Comparison of ENCODE assay signal across 8 cellular contexts in the genomic region with DNA sequence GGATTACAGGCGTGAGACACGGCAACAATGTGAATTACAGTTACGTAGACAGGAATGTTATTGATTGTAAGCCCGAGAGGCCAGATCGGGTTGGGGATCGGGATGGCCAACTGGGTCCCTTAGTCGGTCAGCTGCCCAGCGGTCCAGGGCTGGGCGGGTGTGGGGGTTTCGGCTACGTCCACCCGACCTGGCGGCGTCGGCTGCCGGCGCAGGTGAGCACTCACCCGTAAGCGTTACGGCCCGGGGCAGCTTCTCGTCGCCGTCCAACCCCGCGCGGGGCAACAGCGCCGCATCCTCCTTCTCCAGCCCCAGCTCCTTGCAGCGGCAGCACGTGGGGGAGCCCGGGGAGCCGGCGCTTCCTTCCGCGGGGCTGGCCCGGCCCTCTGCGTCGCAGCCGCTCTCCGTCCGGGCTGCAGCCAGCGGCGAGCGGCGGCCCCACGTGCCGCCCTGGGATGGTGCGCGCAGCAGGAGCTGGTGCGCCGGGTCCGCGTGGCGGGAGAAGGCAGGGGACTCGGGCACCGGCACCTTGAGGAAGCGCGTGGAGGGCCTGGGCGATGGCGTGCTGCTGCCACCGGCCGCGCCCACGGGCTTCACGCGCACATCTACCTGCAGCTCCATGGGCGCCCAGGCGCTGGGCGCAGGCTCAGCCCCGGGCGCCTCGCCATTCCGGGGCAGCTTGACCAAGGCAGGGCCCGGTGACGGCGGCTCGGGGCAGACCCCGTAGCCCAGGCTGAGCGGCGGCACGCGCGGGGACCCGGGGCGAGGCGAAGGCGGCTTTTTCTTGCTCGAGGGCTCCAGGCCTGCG. TPM values are rescaled to one million over a fixed set of nuclear protein-coding genes. Genes with fewer than 3 reads are reported as not detected.
A peak's percentile ranks its signal among the peaks of the same experiment; 100 is the strongest.
DNase-seq lines count a peak whose midpoint lies in the region; ATAC-seq and TF ChIP-seq lines count a peak whose summit lies in the region.

No MANE protein-coding gene starts in this region.

- dilution Hi-C loops in mammary epithelial cell (cut with HindIII; ENCODE audit: low sequenced_read_pairs) = loop anchor here (10.0 kb wide), 1 partner anchor 62 kb away; no protein-coding TSS in a partner anchor

- H3F3A ChIP-seq in MM.1S (ENCODE audit: insufficient read depth, low read length) = no peaks in the 10 kb centered on the region

- H3K27ac ChIP-seq in MM.1S (ENCODE audit: low read length) = no peak overlapping the region
- no peak overlapping the region for H3K27ac ChIP-seq in mammary epithelial cell (ENCODE audit: insufficient read depth, low read depth, low read length)
- H3K27ac ChIP-seq in lung (ENCODE audit: low read depth in 1 of 2, low read length in 1 of 2) = peak overlapping the region in 1 of 2 donors; percentile 14
- H3K27ac ChIP-seq in transverse colon = no peak overlapping the region
- H3K27ac ChIP-seq in CD4-positive, alpha-beta T cell (ENCODE audit: low read depth, low read length) = no peak overlapping the region

- TF ChIP-seq CTCF in MM.1S (IDR thresholded peaks at IDR 0.05; ENCODE audit: low read length) (no peak), mammary epithelial cell (conservative IDR thresholded peaks at IDR 0.05 in 1 of 2, IDR thresholded peaks at IDR 0.05 in 1 of 2; ENCODE audit: extremely low read depth in 1 of 2, insufficient read depth in 1 of 2, low read depth in 1 of 2, low read length in 2 of 2) (no peak), lung (IDR thresholded peaks at IDR 0.05; ENCODE audit: control extremely low read depth, extremely low read depth) (no peak), transverse colon (IDR thresholded peaks at IDR 0.05) (no peak)
- no peak for TF ChIP-seq CTCF in CD4-positive, alpha-beta T cell (IDR thresholded peaks at IDR 0.05)

- no peak overlapping the region for H3K27ac Mint-ChIP-seq in CD4-positive, alpha-beta T cell

- DNase-seq in AG20443 (ENCODE audit: low spot score) = peak; percentile 70
- DNase-seq in MM.1S = no peak
- peak; percentile 20 for DNase-seq in mammary epithelial cell
- DNase-seq in lung (ENCODE audit: low spot score) = no peak
- no peak for DNase-seq in transverse colon
- DNase-seq in CD4-positive, alpha-beta T cell = no peak
- DNase-seq in effector CD8-positive, alpha-beta T cell (lab: John Stamatoyannopoulos, UW) = no peak

- H3K4me1 Mint-ChIP-seq in CD4-positive, alpha-beta T cell (ENCODE audit: low read depth) = no peaks in the 10 kb centered on the region

- no peak for TF ChIP-seq EP300 in transverse colon (IDR thresholded peaks at IDR 0.05; ENCODE audit: low read depth)

- no peaks in the 10 kb centered on the region for H3K36me3 Mint-ChIP-seq in CD4-positive, alpha-beta T cell (ENCODE audit: low read depth)

- POLR2A ChIA-PET in CD4-positive, alpha-beta T cell (lab: Charles Lee) = no interaction called here

- ATAC-seq in GM19395 (IDR thresholded peaks at IDR 0.05; ENCODE audit: unreplicated experiment) (peak; percentile 22), lung (ENCODE audit: insufficient read depth, low FRiP score) (peak; percentile 32)
- no peak for ATAC-seq in CD4-positive, alpha-beta T cell (ENCODE audit: poor library complexity)

- H3K36me3 ChIP-seq in MM.1S (replicated peaks; ENCODE audit: insufficient read depth, low read length) (no peaks in the 10 kb centered on the region), mammary epithelial cell (ENCODE audit: insufficient read depth, low read length) (no peaks in the 10 kb centered on the region), lung (ENCODE audit: control insufficient read depth in 2 of 2, insufficient read depth in 2 of 2, low read length in 2 of 2) (no peaks in the 10 kb centered on the region), transverse colon (no peaks in the 10 kb centered on the region)

- H3K9ac ChIP-seq in MM.1S (ENCODE audit: low read length) = no peak overlapping the region
- no peak overlapping the region for H3K9ac ChIP-seq in mammary epithelial cell (ENCODE audit: insufficient read depth, low read length)

- no peak overlapping the region for H3K4me3 ChIP-seq in MM.1S (ENCODE audit: low read length)
- peak overlapping the region; percentile 22 to 49 (median 40) for H3K4me3 ChIP-seq in mammary epithelial cell (replicated peaks in 1 of 3; ENCODE audit: insufficient read depth in 1 of 3, low read depth in 2 of 3, low read length in 3 of 3)
- H3K4me3 ChIP-seq in lung = peak overlapping the region; percentile 21
- peak overlapping the region in 3 of 4 donors; percentile 2 to 45 (median 18) for H3K4me3 ChIP-seq in transverse colon

- no peak overlapping the region for H3K4me3 Mint-ChIP-seq in CD4-positive, alpha-beta T cell

- no TSS peak for BruUV-seq in mammary epithelial cell (replicated peaks; lab: Mats Ljungman, UMichigan)

- H3K4me1 ChIP-seq in MM.1S (ENCODE audit: low read length) = no peaks in the 10 kb centered on the region
- H3K4me1 ChIP-seq in mammary epithelial cell (ENCODE audit: insufficient read depth, low read length) = peaks cover 11% of the 10 kb centered on the region
- peaks cover 0 to 17% of the 10 kb centered on the region in 2 donors for H3K4me1 ChIP-seq in lung (ENCODE audit: control insufficient read depth in 2 of 2, insufficient read depth in 2 of 2, low read length in 2 of 2)
- peaks cover 5 to 24% (median 14%) of the 10 kb centered on the region in 4 donors for H3K4me1 ChIP-seq in transverse colon

- H3K9me3 ChIP-seq in MM.1S (replicated peaks; ENCODE audit: insufficient read depth, low read length) (no peaks in the 10 kb centered on the region), mammary epithelial cell (replicated peaks; ENCODE audit: insufficient read depth, low read length) (no peaks in the 10 kb centered on the region), lung (ENCODE audit: control insufficient read depth in 2 of 2, insufficient read depth in 1 of 2, low read length in 1 of 2) (peaks cover 0 to 2% of the 10 kb centered on the region in 2 donors), transverse colon (no peaks in the 10 kb centered on the region)
- H3K9me3 ChIP-seq in CD4-positive, alpha-beta T cell (ENCODE audit: control insufficient read depth, low read length) = no peaks in the 10 kb centered on the region

- peak overlapping the region; percentile 3; the same call in 1 of the 2 replicates for H2AFZ ChIP-seq in MM.1S (ENCODE audit: low read length)
- peak overlapping the region; percentile 85 for H2AFZ ChIP-seq in mammary epithelial cell (ENCODE audit: low read depth, low read length)

- H3K9me2 ChIP-seq in MM.1S (replicated peaks; ENCODE audit: insufficient read depth, low read length) = no peaks in the 10 kb centered on the region

- no peak for TF ChIP-seq POLR2A in transverse colon (IDR thresholded peaks at IDR 0.05)

- no peaks in the 10 kb centered on the region for H3K79me2 ChIP-seq in MM.1S (ENCODE audit: low read length)
- no peaks in the 10 kb centered on the region for H3K79me2 ChIP-seq in mammary epithelial cell (ENCODE audit: insufficient read depth, low read length)

- H3K4me2 ChIP-seq in MM.1S (ENCODE audit: low read depth, low read length) (peak overlapping the region; percentile 57; the same call in 1 of the 2 replicates), mammary epithelial cell (ENCODE audit: insufficient read depth, low read depth, low read length) (peak overlapping the region; percentile 79)

- peaks cover 42% of the 10 kb centered on the region for H3K27me3 Mint-ChIP-seq in CD4-positive, alpha-beta T cell

- CTCF ChIA-PET in mammary epithelial cell (lab: Charles Lee; ENCODE audit: low non-redundant PET) = interaction anchor here (0.8 kb wide), 1 partner anchor 16 kb away, joined by 5 read pairs; no protein-coding TSS in a partner anchor
- CTCF ChIA-PET in CD4-positive, alpha-beta T cell (lab: Charles Lee) = no interaction called here

- 10% methylated on average over 48 of the region's 90 CpGs for WGBS in mammary epithelial cell (ENCODE audit: low coverage, missing lambda C conversion rate)
- WGBS in lung, 2 donors = 3% methylated on average over 72 to 90 of the region's 90 CpGs
- 0 to 6% methylated on average over 1 to 47 of the region's 90 CpGs for WGBS in transverse colon (ENCODE audit: low coverage in 1 of 2), 2 donors

- in situ Hi-C loops in mammary epithelial cell (cut with MboI; ENCODE audit: low sequenced_read_pairs in 2 of 2) (no loop called here), transverse colon (cut with MboI; ENCODE audit: low pct_ligation_motif_present in 1 of 4, low pct_unique_long_range_greater_than_20kb in 1 of 4, low sequenced_read_pairs in 3 of 4) (no loop called here)

- intact Hi-C loops in mammary epithelial cell (cut with micrococcal nuclease) (no loop called here), transverse colon (cut with DNase I; ENCODE audit: low total_unique reads) (no loop called here)
- intact Hi-C loops in CD4-positive, alpha-beta T cell (cut with DNase I, micrococcal nuclease) = no loop called here

- no peaks in the 10 kb centered on the region for H3K9me3 Mint-ChIP-seq in CD4-positive, alpha-beta T cell

- no peaks in the 10 kb centered on the region for H4K20me1 ChIP-seq in MM.1S (ENCODE audit: insufficient read depth, low read length)
- no peaks in the 10 kb centered on the region for H4K20me1 ChIP-seq in mammary epithelial cell (ENCODE audit: insufficient read depth, low read length)

- H3K27me3 ChIP-seq in MM.1S (replicated peaks; ENCODE audit: insufficient read depth, low read length) (no peaks in the 10 kb centered on the region), mammary epithelial cell (ENCODE audit: insufficient read depth, low read length) (peaks cover 8% of the 10 kb centered on the region), lung (ENCODE audit: control insufficient read depth, insufficient read depth) (no peaks in the 10 kb centered on the region), transverse colon (peaks cover 62% of the 10 kb centered on the region)
- H3K27me3 ChIP-seq in CD4-positive, alpha-beta T cell (ENCODE audit: control insufficient read depth, insufficient read depth, low read length) = peaks cover 34% of the 10 kb centered on the region

RNA-seq across cellular contexts. Expression of gene KLRG2, which starts 0.6 kb away (rescaled TPM):
- 1 to 10 TPM in 1 of 2 donors, under 1 TPM in 1; 0.89 to 1.0 TPM for total RNA-seq in mammary epithelial cell
- 0.29 TPM for polyA plus RNA-seq in mammary epithelial cell
- not detected for polyA minus RNA-seq in mammary epithelial cell
- 1 to 10 TPM in 1 of 2 donors, under 1 TPM in 1; 0.34 to 3.8 TPM for total RNA-seq in lung
- 1 to 10 TPM; 1.5 TPM for polyA plus RNA-seq in lung
- total RNA-seq in transverse colon = not detected
- total RNA-seq in CD4-positive, alpha-beta T cell = not detected

RNA-seq across cellular contexts. Expression of gene CLEC2L, which starts 40.6 kb away (rescaled TPM):
- total RNA-seq in mammary epithelial cell = not detected
- polyA plus RNA-seq in mammary epithelial cell = not detected
- not detected for polyA minus RNA-seq in mammary epithelial cell
- not detected for total RNA-seq in lung
- polyA plus RNA-seq in lung = under 1 TPM in 1 of 2 donors, not detected in 1; 0.03 TPM
- 10 to 100 TPM in 1 of 4 donors, not detected in 3; 17.3 TPM for total RNA-seq in transverse colon
- not detected for total RNA-seq in CD4-positive, alpha-beta T cell

Comparison
In these comparisons a context has a peak if more than half of its experiments do, and no peak if none do; other contexts are left out.
1. DNase-seq: peak in AG20443 (single experiment) and mammary epithelial cell (single experiment); none in MM.1S (single experiment), lung (single experiment), transverse colon (single experiment), CD4-positive, alpha-beta T cell (0 of 10) and effector CD8-positive, alpha-beta T cell (single experiment).